ENCODE assay signal across 7 cellular contexts in genomic region chr19:49554701-49555181, GRCh38. TPM values are rescaled to one million over a fixed set of nuclear protein-coding genes. Genes with fewer than 3 reads are reported as not detected.
A peak's percentile ranks its signal among the peaks of the same experiment; 100 is the strongest.
DNase-seq lines count a peak whose midpoint lies in the region; ATAC-seq and TF ChIP-seq lines count a peak whose summit lies in the region.

No MANE protein-coding gene starts in this region.

- no peaks in the 10 kb centered on the region for H3K27me3 ChIP-seq in left lung
- no peaks in the 10 kb centered on the region for H3K27me3 ChIP-seq in suprapubic skin

- peaks cover 55% of the 10 kb centered on the region for H3K4me1 Mint-ChIP-seq in T-helper 2 cell treated with Interferon-gamma antibody and Interleukin-4, amounts not matched to agents 5 μg/mL and 100 μg/mL, for 36 hours (ENCODE audit: low read depth)
- H3K4me1 Mint-ChIP-seq in activated naive CD8-positive, alpha-beta T cell treated with anti-CD3 and anti-CD28 coated beads, Interleukin-2, amount 10 ng/mL, durations not matched to agents 7 days and 5 days, result peaks cover 67% of the 10 kb centered on the region

- ATAC-seq in activated naive CD8-positive, alpha-beta T cell treated with anti-CD3 and anti-CD28 coated beads, Interleukin-2, amount 10 ng/mL, durations not matched to agents 7 days and 5 days (ENCODE audit: low read depth), result peak; percentile 27
- peak; percentile 2 for ATAC-seq in left lung
- no peak for ATAC-seq in GM21515 (IDR thresholded peaks at IDR 0.05; ENCODE audit: unreplicated experiment)
- no peak for ATAC-seq in HG02885 (IDR thresholded peaks at IDR 0.05; ENCODE audit: poor library complexity, unreplicated experiment)
- ATAC-seq in SK-N-SH treated with all-trans-retinoic acid at 6 μM for 48 hours, result no peak

- H3K36me3 Mint-ChIP-seq in T-helper 2 cell treated with Interferon-gamma antibody and Interleukin-4, amounts not matched to agents 5 μg/mL and 100 μg/mL, for 36 hours (ENCODE audit: low read depth), result peaks cover 61% of the 10 kb centered on the region
- H3K36me3 Mint-ChIP-seq in activated naive CD8-positive, alpha-beta T cell treated with anti-CD3 and anti-CD28 coated beads, Interleukin-2, amount 10 ng/mL, durations not matched to agents 7 days and 5 days, result peaks cover 34% of the 10 kb centered on the region

- H3K4me3 Mint-ChIP-seq in T-helper 2 cell treated with Interferon-gamma antibody and Interleukin-4, amounts not matched to agents 5 μg/mL and 100 μg/mL, for 36 hours, result peak overlapping the region; percentile 68
- peak overlapping the region; percentile 78 for H3K4me3 Mint-ChIP-seq in activated naive CD8-positive, alpha-beta T cell treated with anti-CD3 and anti-CD28 coated beads, Interleukin-2, amount 10 ng/mL, durations not matched to agents 7 days and 5 days

- DNase-seq in T-helper 2 cell treated with Interferon-gamma antibody and Interleukin-4, amounts not matched to agents 5 μg/mL and 100 μg/mL, for 36 hours (ENCODE audit: low spot score), result peak; percentile 56
- peak; percentile 67 for DNase-seq in activated naive CD8-positive, alpha-beta T cell treated with anti-CD3 and anti-CD28 coated beads, Interleukin-2, amount 10 ng/mL, durations not matched to agents 7 days and 5 days
- DNase-seq in left lung (no peak), suprapubic skin (ENCODE audit: low spot score in 2 of 2) (no peak)

- POLR2A ChIA-PET in activated naive CD8-positive, alpha-beta T cell treated with anti-CD3 and anti-CD28 coated beads, Interleukin-2, amount 10 ng/mL, durations not matched to agents 7 days and 5 days (lab: Charles Lee), result interaction anchor here (0.7 to 6.1 kb wide), 10 partner anchors 12 to 312 kb away, joined by 3 to 32 read pairs (median 3); partner anchors contain the start of genes NOSIP, RCN3 and RRAS

- H3K9me3 ChIP-seq in left lung, result no peaks in the 10 kb centered on the region
- H3K9me3 ChIP-seq in suprapubic skin, result no peaks in the 10 kb centered on the region

- H3K4me3 ChIP-seq in left lung (no peak overlapping the region), suprapubic skin (no peak overlapping the region)

- no peak for TF ChIP-seq CTCF in left lung (IDR thresholded peaks at IDR 0.05)
- TF ChIP-seq CTCF in suprapubic skin (IDR thresholded peaks at IDR 0.05), result no peak

- no peaks in the 10 kb centered on the region for H3K27me3 Mint-ChIP-seq in T-helper 2 cell treated with Interferon-gamma antibody and Interleukin-4, amounts not matched to agents 5 μg/mL and 100 μg/mL, for 36 hours (ENCODE audit: low read depth)
- no peaks in the 10 kb centered on the region for H3K27me3 Mint-ChIP-seq in activated naive CD8-positive, alpha-beta T cell treated with anti-CD3 and anti-CD28 coated beads, Interleukin-2, amount 10 ng/mL, durations not matched to agents 7 days and 5 days

- H3K4me1 ChIP-seq in left lung (peaks cover 0 to 25% of the 10 kb centered on the region in 2 donors), suprapubic skin (peaks cover 20% of the 10 kb centered on the region)

- H3K27ac Mint-ChIP-seq in T-helper 2 cell treated with Interferon-gamma antibody and Interleukin-4, amounts not matched to agents 5 μg/mL and 100 μg/mL, for 36 hours, result peak overlapping the region; percentile 91
- peak overlapping the region; percentile 92 for H3K27ac Mint-ChIP-seq in activated naive CD8-positive, alpha-beta T cell treated with anti-CD3 and anti-CD28 coated beads, Interleukin-2, amount 10 ng/mL, durations not matched to agents 7 days and 5 days

- H3K27ac ChIP-seq in left lung, result peak overlapping the region; percentile 39 to 44
- peak overlapping the region; percentile 72 for H3K27ac ChIP-seq in suprapubic skin

- TF ChIP-seq EP300 in suprapubic skin (IDR thresholded peaks at IDR 0.05), result no peak

- H3K36me3 ChIP-seq in left lung (peaks cover 0 to 68% of the 10 kb centered on the region in 2 donors), suprapubic skin (peaks cover 51% of the 10 kb centered on the region)

- no peak for TF ChIP-seq POLR2A in suprapubic skin (IDR thresholded peaks at IDR 0.05)

- H3K9me3 Mint-ChIP-seq in T-helper 2 cell treated with Interferon-gamma antibody and Interleukin-4, amounts not matched to agents 5 μg/mL and 100 μg/mL, for 36 hours, result peaks cover 4% of the 10 kb centered on the region
- H3K9me3 Mint-ChIP-seq in activated naive CD8-positive, alpha-beta T cell treated with anti-CD3 and anti-CD28 coated beads, Interleukin-2, amount 10 ng/mL, durations not matched to agents 7 days and 5 days, result no peaks in the 10 kb centered on the region

- WGBS in suprapubic skin, result 75% methylated on average over 17 of the region's 17 CpGs

- intact Hi-C loops in left lung (cut with DNase I), result no loop called here

TF ChIP-seq in SK-N-SH treated with all-trans-retinoic acid at 6 μM for 48 hours, 23 proteins besides CTCF, POLR2A, EP300 and RAD21 (continues in another document):
- TF ChIP-seq TCF4 (CRISPR knock-in tag; IDR thresholded peaks at IDR 0.05; ENCODE audit: borderline replicate concordance), result no peak
- no peak for TF ChIP-seq TSHZ2 (CRISPR knock-in tag; IDR thresholded peaks at IDR 0.05)
- no peak for TF ChIP-seq ZC3H10 (CRISPR knock-in tag; IDR thresholded peaks at IDR 0.05)
- no peak for TF ChIP-seq OSR1 (CRISPR knock-in tag; IDR thresholded peaks at IDR 0.05)
- no peak for TF ChIP-seq GLIS3 (CRISPR knock-in tag; IDR thresholded peaks at IDR 0.05)
- no peak for TF ChIP-seq CSRNP3 (CRISPR knock-in tag; IDR thresholded peaks at IDR 0.05)
- no peak for TF ChIP-seq BACH2 (CRISPR knock-in tag; IDR thresholded peaks at IDR 0.05; ENCODE audit: borderline replicate concordance)
- no peak for TF ChIP-seq CREB5 (CRISPR knock-in tag; IDR thresholded peaks at IDR 0.05; ENCODE audit: low read depth)

RNA-seq across cellular contexts. Expression of gene NOSIP, which starts 25.6 kb away (rescaled TPM):
- total RNA-seq in activated naive CD8-positive, alpha-beta T cell treated with anti-CD3 and anti-CD28 coated beads, Interleukin-2, amount 10 ng/mL, durations not matched to agents 7 days and 5 days, result 100 to 1,000 TPM; 122 to 125 TPM
- total RNA-seq in left lung (10 to 100 TPM; 40.8 to 45.0 TPM), suprapubic skin (10 to 100 TPM; 42.5 to 85.6 (median 68.9) TPM)

RNA-seq across cellular contexts. Expression of gene PRRG2, which starts 26.4 kb away (rescaled TPM):
- total RNA-seq in activated naive CD8-positive, alpha-beta T cell treated with anti-CD3 and anti-CD28 coated beads, Interleukin-2, amount 10 ng/mL, durations not matched to agents 7 days and 5 days, result 1 to 10 TPM; 1.5 to 2.3 TPM
- total RNA-seq in left lung (10 to 100 TPM in 1 of 2 donors, 1 to 10 TPM in 1; 7.6 to 13.6 TPM), suprapubic skin (10 to 100 TPM; 13.8 to 21.2 (median 16.7) TPM)

RNA-seq across cellular contexts. Expression of gene RCN3, which starts 26.9 kb away (rescaled TPM):
- 1 to 10 TPM; 1.6 to 2.4 TPM for total RNA-seq in activated naive CD8-positive, alpha-beta T cell treated with anti-CD3 and anti-CD28 coated beads, Interleukin-2, amount 10 ng/mL, durations not matched to agents 7 days and 5 days
- 10 to 100 TPM; 55.4 to 65.3 TPM for total RNA-seq in left lung
- 10 to 100 TPM in 2 of 4 donors, 1 to 10 TPM in 2; 4.9 to 18.8 (median 9.0) TPM for total RNA-seq in suprapubic skin

RNA-seq across cellular contexts. Expression of gene PRR12, which starts 36.2 kb away (rescaled TPM):
- total RNA-seq in activated naive CD8-positive, alpha-beta T cell treated with anti-CD3 and anti-CD28 coated beads, Interleukin-2, amount 10 ng/mL, durations not matched to agents 7 days and 5 days, result 10 to 100 TPM; 49.7 TPM
- total RNA-seq in left lung (10 to 100 TPM; 26.1 to 26.7 TPM), suprapubic skin (10 to 100 TPM; 24.6 to 50.3 (median 38.9) TPM)

RNA-seq across cellular contexts. Expression of gene FCGRT, which starts 42.3 kb away (rescaled TPM):
- total RNA-seq in activated naive CD8-positive, alpha-beta T cell treated with anti-CD3 and anti-CD28 coated beads, Interleukin-2, amount 10 ng/mL, durations not matched to agents 7 days and 5 days, result 10 to 100 TPM; 19.8 to 24.4 TPM
- total RNA-seq in left lung (100 to 1,000 TPM; 283 to 288 TPM), suprapubic skin (100 to 1,000 TPM in 3 of 4 donors, 10 to 100 TPM in 1; 96.2 to 136 (median 112) TPM)

Comparison
In these comparisons a context has a peak if more than half of its experiments do, and no peak if none do; other contexts are left out.
1. DNase-seq: peak in T-helper 2 cell treated with Interferon-gamma antibody and Interleukin-4, amounts not matched to agents 5 μg/mL and 100 μg/mL, for 36 hours (single experiment) and activated naive CD8-positive, alpha-beta T cell treated with anti-CD3 and anti-CD28 coated beads, Interleukin-2, amount 10 ng/mL, durations not matched to agents 7 days and 5 days (single experiment); none in left lung (0 of 2) and suprapubic skin (0 of 2).
2. ATAC-seq: peak in activated naive CD8-positive, alpha-beta T cell treated with anti-CD3 and anti-CD28 coated beads, Interleukin-2, amount 10 ng/mL, durations not matched to agents 7 days and 5 days (single experiment) and left lung (single experiment); none in GM21515 (single experiment), HG02885 (single experiment) and SK-N-SH treated with all-trans-retinoic acid at 6 μM for 48 hours (single experiment).